In genomic region chr6:31780507-31781243, GRCh38 we compare ENCODE assay signal across 1 cellular context.
A peak's percentile ranks its signal among the peaks of the same experiment; 100 is the strongest.
TF ChIP-seq lines count a peak whose summit lies in the region.

No MANE protein-coding gene starts in this region.

TF ChIP-seq in K562, 482 proteins besides CTCF, POLR2A, EP300 and RAD21:
- TF ChIP-seq HNRNPUL1 (IDR thresholded peaks at IDR 0.05; ENCODE audit: low read length) (no peak), TFAP4 (CRISPR knock-in tag; IDR thresholded peaks at IDR 0.05; ENCODE audit: borderline replicate concordance) (peak; percentile 41; the same call in 1 of the 2 replicates), ARID3B (CRISPR knock-in tag; IDR thresholded peaks at IDR 0.05; ENCODE audit: borderline replicate concordance) (no peak), CBX2 (IDR thresholded peaks at IDR 0.05; ENCODE audit: insufficient read depth, low read length, poor library complexity, severe bottlenecking) (no peak), ZKSCAN1 (IDR thresholded peaks at IDR 0.05; ENCODE audit: low read depth, low read length) (no peak), POLR2G (IDR thresholded peaks at IDR 0.05; ENCODE audit: low read depth, low read length) (peak; percentile 44; the same call in 1 of the 2 replicates), SRF (CRISPR knock-in tag; IDR thresholded peaks at IDR 0.05) (no peak), RBFOX2 (IDR thresholded peaks at IDR 0.05; ENCODE audit: low read depth, low read length) (peak; percentile 52; the same call in 1 of the 2 replicates), HMGXB4 (CRISPR knock-in tag; IDR thresholded peaks at IDR 0.05) (0 out of 2 replicates have a peak, but pooled peaks have one; percentile 25), POLR2B (IDR thresholded peaks at IDR 0.05; ENCODE audit: low read depth, partially characterized antibody) (peak; percentile 4), TFE3 (CRISPR knock-in tag; IDR thresholded peaks at IDR 0.05) (no peak)
